In genomic region chr3:10173095-10173925, GRCh38 we compare ENCODE assay signal across 9 cellular contexts. TPM values are rescaled to one million over a fixed set of nuclear protein-coding genes. Genes with fewer than 3 reads are reported as not detected.
DNase-seq lines count a peak whose midpoint lies in the region; ATAC-seq and TF ChIP-seq lines count a peak whose summit lies in the region.
"Had no signal": no experiment of that assay in that cellular context is flagged by ENCODE, and none has a peak within 500 bp of the region (broad histone marks: within the 10 kb centered on the region; RNA-seq: fewer than 3 reads in every experiment).

No MANE protein-coding gene starts in this region.

- H3K9me3 ChIP-seq in fibroblast of lung (ENCODE audit: control insufficient read depth, insufficient read depth, low read depth, low read length), result no peaks in the 10 kb centered on the region
- no peaks in the 10 kb centered on the region for H3K9me3 ChIP-seq in skeletal muscle satellite cell (replicated peaks; ENCODE audit: low read length)
- H3K9me3 ChIP-seq in prostate gland, result no peaks in the 10 kb centered on the region

- H3K4me1 ChIP-seq in fibroblast of lung (ENCODE audit: control insufficient read depth, extremely low read depth, insufficient read depth, low read length), result peaks cover 6% of the 10 kb centered on the region
- H3K4me1 ChIP-seq in skeletal muscle satellite cell (ENCODE audit: control insufficient read depth, insufficient read depth, low read length), result peaks cover 24% of the 10 kb centered on the region
- no peaks in the 10 kb centered on the region for H3K4me1 ChIP-seq in prostate gland (replicated peaks)

- no peaks in the 10 kb centered on the region for H3K27me3 ChIP-seq in fibroblast of lung (ENCODE audit: control insufficient read depth, insufficient read depth, low read length)
- H3K27me3 ChIP-seq in skeletal muscle satellite cell (ENCODE audit: control insufficient read depth, insufficient read depth, low read length), result no peaks in the 10 kb centered on the region
- no peaks in the 10 kb centered on the region for H3K27me3 ChIP-seq in prostate gland (replicated peaks; ENCODE audit: insufficient read depth)

- TF ChIP-seq CTCF in fibroblast of lung (conservative IDR thresholded peaks at IDR 0.05 in 1 of 2, IDR thresholded peaks at IDR 0.05 in 1 of 2; ENCODE audit: low read depth in 1 of 2, low read length in 2 of 2) (no peak), prostate gland (IDR thresholded peaks at IDR 0.05) (no peak)

- H3K9ac ChIP-seq in fibroblast of lung (ENCODE audit: insufficient read depth, low read length) (no peak overlapping the region), skeletal muscle satellite cell (ENCODE audit: low read depth, low read length) (peak overlapping the region; percentile 45)

- H3K36me3 ChIP-seq in fibroblast of lung (ENCODE audit: control insufficient read depth, insufficient read depth, low read length) (no peaks in the 10 kb centered on the region), skeletal muscle satellite cell (ENCODE audit: insufficient read depth, low read length) (no peaks in the 10 kb centered on the region), prostate gland (no peaks in the 10 kb centered on the region)

- no peak overlapping the region for H2AFZ ChIP-seq in fibroblast of lung (ENCODE audit: low read length)

- TF ChIP-seq POLR2A in prostate gland (IDR thresholded peaks at IDR 0.05), result no peak

- intact Hi-C loops in prostate gland (cut with DNase I), result no loop called here

- H3K4me2 ChIP-seq in fibroblast of lung (ENCODE audit: extremely low read depth, insufficient read depth, low read length) (peak overlapping the region; percentile 25), skeletal muscle satellite cell (ENCODE audit: low read length) (peak overlapping the region; percentile 8)

- DNase-seq in Daoy (ENCODE audit: low read depth), result peak; percentile 65
- peak; percentile 81 for DNase-seq in RPMI7951 (ENCODE audit: low read depth)
- DNase-seq in fibroblast of lung (ENCODE audit: low read depth in 2 of 2), result peak in 1 of 2 donors; percentile 74
- no peak for DNase-seq in prostate gland (ENCODE audit: low spot score)
- DNase-seq in MV-4-11 (lab: John Stamatoyannopoulos, UW), result no peak
- DNase-seq: DMS53 had no signal

- no peaks in the 10 kb centered on the region for H4K20me1 ChIP-seq in fibroblast of lung (ENCODE audit: control insufficient read depth, extremely low read depth, insufficient read depth, low read length)

- ATAC-seq in HG03521 (IDR thresholded peaks at IDR 0.05; ENCODE audit: unreplicated experiment) (no peak), GM18517 (IDR thresholded peaks at IDR 0.05; ENCODE audit: unreplicated experiment) (no peak)

- H3K79me2 ChIP-seq in fibroblast of lung (ENCODE audit: control insufficient read depth, insufficient read depth, low read length), result no peaks in the 10 kb centered on the region

- H3K27ac ChIP-seq in fibroblast of lung (ENCODE audit: insufficient read depth, low read length), result peak overlapping the region; percentile 75
- H3K27ac ChIP-seq in prostate gland, result no peak overlapping the region

- WGBS in prostate gland, result 86% methylated on average over 10 of the region's 10 CpGs

- no peak overlapping the region for H3K4me3 ChIP-seq in fibroblast of lung (replicated peaks in 1 of 4; ENCODE audit: control extremely low read depth in 1 of 4, insufficient read depth in 1 of 4, low read depth in 3 of 4, low read length in 4 of 4)
- peak overlapping the region; percentile 17 for H3K4me3 ChIP-seq in skeletal muscle satellite cell (ENCODE audit: low read length)
- H3K4me3 ChIP-seq in prostate gland, result no peak overlapping the region

RNA-seq across cellular contexts. Expression of gene IRAK2, which starts 8.6 kb away (rescaled TPM):
- 12.7 and 13.3 TPM in 2 replicates for total RNA-seq in Daoy (2014; rRNA removed; shearing (Covaris generic))
- total RNA-seq in RPMI7951 (2014; rRNA removed; shearing (Covaris generic)), result 10.7 and 11.2 TPM in 2 replicates
- total RNA-seq in fibroblast of lung, result 4.4 and 6.6 TPM in 2 replicates
- polyA plus RNA-seq in fibroblast of lung, result 1.5 and 3.6 TPM in 2 replicates
- polyA plus RNA-seq in fibroblast of lung (2012), result 0.64 and 1.7 TPM in 2 replicates
- polyA minus RNA-seq in fibroblast of lung (ENCODE audit: low replicate concordance), result 1.8 and 4.7 TPM in 2 replicates
- 10.9 and 15.7 TPM in 2 replicates for total RNA-seq in skeletal muscle satellite cell (2012; rRNA removed)
- total RNA-seq in prostate gland, result 1 to 10 TPM; 5.1 to 7.6 TPM

RNA-seq across cellular contexts. Expression of gene VHL, which starts 31.7 kb away (rescaled TPM):
- 23.8 and 25.0 TPM in 2 replicates for total RNA-seq in Daoy (2014; rRNA removed; shearing (Covaris generic))
- 26.9 and 33.6 TPM in 2 replicates for total RNA-seq in RPMI7951 (2014; rRNA removed; shearing (Covaris generic))
- total RNA-seq in fibroblast of lung (36.7 and 39.3 TPM in 2 replicates), prostate gland (10 to 100 TPM; 59.5 to 67.7 TPM)
- 13.3 and 13.8 TPM in 2 replicates for polyA plus RNA-seq in fibroblast of lung
- polyA plus RNA-seq in fibroblast of lung (2012), result 17.4 and 24.6 TPM in 2 replicates
- 13.0 and 19.1 TPM in 2 replicates for polyA minus RNA-seq in fibroblast of lung (ENCODE audit: low replicate concordance)
- 22.5 and 29.4 TPM in 2 replicates for total RNA-seq in skeletal muscle satellite cell (2012; rRNA removed)

RNA-seq across cellular contexts. Expression of gene BRK1, which starts 57.8 kb away (rescaled TPM):
- 52.3 and 59.0 TPM in 2 replicates for total RNA-seq in Daoy (2014; rRNA removed; shearing (Covaris generic))
- 301 and 331 TPM in 2 replicates for total RNA-seq in RPMI7951 (2014; rRNA removed; shearing (Covaris generic))
- total RNA-seq in fibroblast of lung (112 and 114 TPM in 2 replicates), prostate gland (100 to 1,000 TPM; 118 to 126 TPM)
- 303 and 326 TPM in 2 replicates for polyA plus RNA-seq in fibroblast of lung
- 242 and 243 TPM in 2 replicates for polyA plus RNA-seq in fibroblast of lung (2012)
- polyA minus RNA-seq in fibroblast of lung (ENCODE audit: low replicate concordance), result 72.3 and 73.3 TPM in 2 replicates
- 89.5 and 114 TPM in 2 replicates for total RNA-seq in skeletal muscle satellite cell (2012; rRNA removed)

Comparison
In these comparisons a context has a peak if more than half of its experiments do, and no peak if none do; other contexts are left out.
1. DNase-seq: peak in Daoy (single experiment) and RPMI7951 (single experiment); none in prostate gland (single experiment) and MV-4-11 (single experiment).